Comparison of ENCODE assay signal across 1 cellular context in genomic region chr7:17599733-17600685, GRCh38.
TF ChIP-seq lines count a peak whose summit lies in the region.

No MANE protein-coding gene starts in this region.

TF ChIP-seq in HEK293, 187 proteins besides CTCF, POLR2A, EP300 and RAD21 (continued from another document and continues in another):
- TF ChIP-seq, protein P1, sequence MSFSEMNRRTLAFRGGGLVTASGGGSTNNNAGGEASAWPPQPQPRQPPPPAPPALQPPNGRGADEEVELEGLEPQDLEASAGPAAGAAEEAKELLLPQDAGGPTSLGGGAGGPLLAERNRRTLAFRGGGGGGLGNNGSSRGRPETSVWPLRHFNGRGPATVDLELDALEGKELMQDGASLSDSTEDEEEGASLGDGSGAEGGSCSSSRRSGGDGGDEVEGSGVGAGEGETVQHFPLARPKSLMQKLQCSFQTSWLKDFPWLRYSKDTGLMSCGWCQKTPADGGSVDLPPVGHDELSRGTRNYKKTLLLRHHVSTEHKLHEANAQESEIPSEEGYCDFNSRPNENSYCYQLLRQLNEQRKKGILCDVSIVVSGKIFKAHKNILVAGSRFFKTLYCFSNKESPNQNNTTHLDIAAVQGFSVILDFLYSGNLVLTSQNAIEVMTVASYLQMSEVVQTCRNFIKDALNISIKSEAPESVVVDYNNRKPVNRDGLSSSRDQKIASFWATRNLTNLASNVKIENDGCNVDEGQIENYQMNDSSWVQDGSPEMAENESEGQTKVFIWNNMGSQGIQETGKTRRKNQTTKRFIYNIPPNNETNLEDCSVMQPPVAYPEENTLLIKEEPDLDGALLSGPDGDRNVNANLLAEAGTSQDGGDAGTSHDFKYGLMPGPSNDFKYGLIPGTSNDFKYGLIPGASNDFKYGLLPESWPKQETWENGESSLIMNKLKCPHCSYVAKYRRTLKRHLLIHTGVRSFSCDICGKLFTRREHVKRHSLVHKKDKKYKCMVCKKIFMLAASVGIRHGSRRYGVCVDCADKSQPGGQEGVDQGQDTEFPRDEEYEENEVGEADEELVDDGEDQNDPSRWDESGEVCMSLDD (tag by site-specific recombination; IDR thresholded peaks at IDR 0.05): no peak
- TF ChIP-seq ZBTB44 (tag by site-specific recombination; IDR thresholded peaks at IDR 0.05): no peak
- no peak for TF ChIP-seq ZNF596 (tag by site-specific recombination; IDR thresholded peaks at IDR 0.05)
- no peak for TF ChIP-seq ZNF560 (tag by site-specific recombination; IDR thresholded peaks at IDR 0.05; ENCODE audit: borderline replicate concordance)
- TF ChIP-seq, protein P2, sequence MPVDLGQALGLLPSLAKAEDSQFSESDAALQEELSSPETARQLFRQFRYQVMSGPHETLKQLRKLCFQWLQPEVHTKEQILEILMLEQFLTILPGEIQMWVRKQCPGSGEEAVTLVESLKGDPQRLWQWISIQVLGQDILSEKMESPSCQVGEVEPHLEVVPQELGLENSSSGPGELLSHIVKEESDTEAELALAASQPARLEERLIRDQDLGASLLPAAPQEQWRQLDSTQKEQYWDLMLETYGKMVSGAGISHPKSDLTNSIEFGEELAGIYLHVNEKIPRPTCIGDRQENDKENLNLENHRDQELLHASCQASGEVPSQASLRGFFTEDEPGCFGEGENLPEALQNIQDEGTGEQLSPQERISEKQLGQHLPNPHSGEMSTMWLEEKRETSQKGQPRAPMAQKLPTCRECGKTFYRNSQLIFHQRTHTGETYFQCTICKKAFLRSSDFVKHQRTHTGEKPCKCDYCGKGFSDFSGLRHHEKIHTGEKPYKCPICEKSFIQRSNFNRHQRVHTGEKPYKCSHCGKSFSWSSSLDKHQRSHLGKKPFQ (tag by site-specific recombination; IDR thresholded peaks at IDR 0.05): peak; percentile 77
- peak; percentile 76; the same call in 1 of the 2 replicates for TF ChIP-seq MEIS1 (CRISPR knock-in tag; IDR thresholded peaks at IDR 0.05; ENCODE audit: borderline replicate concordance)
- TF ChIP-seq TRIM28 (IDR thresholded peaks at IDR 0.05; ENCODE audit: borderline replicate concordance, low read length): no peak
- TF ChIP-seq ZSCAN16 (tag by site-specific recombination; IDR thresholded peaks at IDR 0.05): no peak
- TF ChIP-seq ZFP37 (tag by site-specific recombination; IDR thresholded peaks at IDR 0.05): no peak
- TF ChIP-seq ZNF146 (tag by site-specific recombination; IDR thresholded peaks at IDR 0.05): peak; percentile 52; the same call in 1 of the 2 replicates
- no peak for TF ChIP-seq SALL2 (tag by site-specific recombination; IDR thresholded peaks at IDR 0.05; ENCODE audit: borderline replicate concordance)
- TF ChIP-seq ZNF654 (tag by site-specific recombination; IDR thresholded peaks at IDR 0.05; ENCODE audit: low read depth): peak; percentile 2; the same call in 1 of the 2 replicates
- no peak for TF ChIP-seq ZNF121 (tag by site-specific recombination; IDR thresholded peaks at IDR 0.05)
- TF ChIP-seq, protein P3, sequence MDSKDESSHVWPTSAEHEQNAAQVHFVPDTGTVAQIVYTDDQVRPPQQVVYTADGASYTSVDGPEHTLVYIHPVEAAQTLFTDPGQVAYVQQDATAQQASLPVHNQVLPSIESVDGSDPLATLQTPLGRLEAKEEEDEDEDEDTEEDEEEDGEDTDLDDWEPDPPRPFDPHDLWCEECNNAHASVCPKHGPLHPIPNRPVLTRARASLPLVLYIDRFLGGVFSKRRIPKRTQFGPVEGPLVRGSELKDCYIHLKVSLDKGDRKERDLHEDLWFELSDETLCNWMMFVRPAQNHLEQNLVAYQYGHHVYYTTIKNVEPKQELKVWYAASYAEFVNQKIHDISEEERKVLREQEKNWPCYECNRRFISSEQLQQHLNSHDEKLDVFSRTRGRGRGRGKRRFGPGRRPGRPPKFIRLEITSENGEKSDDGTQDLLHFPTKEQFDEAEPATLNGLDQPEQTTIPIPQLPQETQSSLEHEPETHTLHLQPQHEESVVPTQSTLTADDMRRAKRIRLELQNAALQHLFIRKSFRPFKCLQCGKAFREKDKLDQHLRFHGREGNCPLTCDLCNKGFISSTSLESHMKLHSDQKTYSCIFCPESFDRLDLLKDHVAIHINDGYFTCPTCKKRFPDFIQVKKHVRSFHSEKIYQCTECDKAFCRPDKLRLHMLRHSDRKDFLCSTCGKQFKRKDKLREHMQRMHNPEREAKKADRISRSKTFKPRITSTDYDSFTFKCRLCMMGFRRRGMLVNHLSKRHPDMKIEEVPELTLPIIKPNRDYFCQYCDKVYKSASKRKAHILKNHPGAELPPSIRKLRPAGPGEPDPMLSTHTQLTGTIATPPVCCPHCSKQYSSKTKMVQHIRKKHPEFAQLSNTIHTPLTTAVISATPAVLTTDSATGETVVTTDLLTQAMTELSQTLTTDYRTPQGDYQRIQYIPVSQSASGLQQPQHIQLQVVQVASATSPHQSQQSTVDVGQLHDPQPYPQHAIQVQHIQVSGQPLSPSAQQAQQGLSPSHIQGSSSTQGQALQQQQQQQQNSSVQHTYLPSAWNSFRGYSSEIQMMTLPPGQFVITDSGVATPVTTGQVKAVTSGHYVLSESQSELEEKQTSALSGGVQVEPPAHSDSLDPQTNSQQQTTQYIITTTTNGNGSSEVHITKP (tag by site-specific recombination; IDR thresholded peaks at IDR 0.05): peak; percentile 75
- no peak for TF ChIP-seq ZSCAN30 (tag by site-specific recombination; IDR thresholded peaks at IDR 0.05)
- TF ChIP-seq ZNF362 (tag by site-specific recombination; IDR thresholded peaks at IDR 0.05): 0 out of 2 replicates have a peak, but pooled peaks have one; percentile 12
- TF ChIP-seq GLIS1 (tag by site-specific recombination; IDR thresholded peaks at IDR 0.05): peak; percentile 60; the same call in 1 of the 2 replicates
- no peak for TF ChIP-seq ZNF16 (tag by site-specific recombination; IDR thresholded peaks at IDR 0.05; ENCODE audit: low read depth)
- TF ChIP-seq GFI1B (tag by site-specific recombination; IDR thresholded peaks at IDR 0.05): peak; percentile 97
- no peak for TF ChIP-seq ZBTB48 (tag by site-specific recombination; IDR thresholded peaks at IDR 0.05)
- no peak for TF ChIP-seq ZNF571 (tag by site-specific recombination; IDR thresholded peaks at IDR 0.05)
- TF ChIP-seq ZBTB8A (tag by site-specific recombination; IDR thresholded peaks at IDR 0.05): no peak
- no peak for TF ChIP-seq ZNF266 (tag by site-specific recombination; IDR thresholded peaks at IDR 0.05; ENCODE audit: low read depth)
- TF ChIP-seq ZNF658 (tag by site-specific recombination; IDR thresholded peaks at IDR 0.05): no peak
- TF ChIP-seq, protein P4, sequence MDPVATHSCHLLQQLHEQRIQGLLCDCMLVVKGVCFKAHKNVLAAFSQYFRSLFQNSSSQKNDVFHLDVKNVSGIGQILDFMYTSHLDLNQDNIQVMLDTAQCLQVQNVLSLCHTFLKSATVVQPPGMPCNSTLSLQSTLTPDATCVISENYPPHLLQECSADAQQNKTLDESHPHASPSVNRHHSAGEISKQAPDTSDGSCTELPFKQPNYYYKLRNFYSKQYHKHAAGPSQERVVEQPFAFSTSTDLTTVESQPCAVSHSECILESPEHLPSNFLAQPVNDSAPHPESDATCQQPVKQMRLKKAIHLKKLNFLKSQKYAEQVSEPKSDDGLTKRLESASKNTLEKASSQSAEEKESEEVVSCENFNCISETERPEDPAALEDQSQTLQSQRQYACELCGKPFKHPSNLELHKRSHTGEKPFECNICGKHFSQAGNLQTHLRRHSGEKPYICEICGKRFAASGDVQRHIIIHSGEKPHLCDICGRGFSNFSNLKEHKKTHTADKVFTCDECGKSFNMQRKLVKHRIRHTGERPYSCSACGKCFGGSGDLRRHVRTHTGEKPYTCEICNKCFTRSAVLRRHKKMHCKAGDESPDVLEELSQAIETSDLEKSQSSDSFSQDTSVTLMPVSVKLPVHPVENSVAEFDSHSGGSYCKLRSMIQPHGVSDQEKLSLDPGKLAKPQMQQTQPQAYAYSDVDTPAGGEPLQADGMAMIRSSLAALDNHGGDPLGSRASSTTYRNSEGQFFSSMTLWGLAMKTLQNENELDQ (tag by site-specific recombination; IDR thresholded peaks at IDR 0.05; ENCODE audit: low read depth): no peak
- TF ChIP-seq, protein P5, sequence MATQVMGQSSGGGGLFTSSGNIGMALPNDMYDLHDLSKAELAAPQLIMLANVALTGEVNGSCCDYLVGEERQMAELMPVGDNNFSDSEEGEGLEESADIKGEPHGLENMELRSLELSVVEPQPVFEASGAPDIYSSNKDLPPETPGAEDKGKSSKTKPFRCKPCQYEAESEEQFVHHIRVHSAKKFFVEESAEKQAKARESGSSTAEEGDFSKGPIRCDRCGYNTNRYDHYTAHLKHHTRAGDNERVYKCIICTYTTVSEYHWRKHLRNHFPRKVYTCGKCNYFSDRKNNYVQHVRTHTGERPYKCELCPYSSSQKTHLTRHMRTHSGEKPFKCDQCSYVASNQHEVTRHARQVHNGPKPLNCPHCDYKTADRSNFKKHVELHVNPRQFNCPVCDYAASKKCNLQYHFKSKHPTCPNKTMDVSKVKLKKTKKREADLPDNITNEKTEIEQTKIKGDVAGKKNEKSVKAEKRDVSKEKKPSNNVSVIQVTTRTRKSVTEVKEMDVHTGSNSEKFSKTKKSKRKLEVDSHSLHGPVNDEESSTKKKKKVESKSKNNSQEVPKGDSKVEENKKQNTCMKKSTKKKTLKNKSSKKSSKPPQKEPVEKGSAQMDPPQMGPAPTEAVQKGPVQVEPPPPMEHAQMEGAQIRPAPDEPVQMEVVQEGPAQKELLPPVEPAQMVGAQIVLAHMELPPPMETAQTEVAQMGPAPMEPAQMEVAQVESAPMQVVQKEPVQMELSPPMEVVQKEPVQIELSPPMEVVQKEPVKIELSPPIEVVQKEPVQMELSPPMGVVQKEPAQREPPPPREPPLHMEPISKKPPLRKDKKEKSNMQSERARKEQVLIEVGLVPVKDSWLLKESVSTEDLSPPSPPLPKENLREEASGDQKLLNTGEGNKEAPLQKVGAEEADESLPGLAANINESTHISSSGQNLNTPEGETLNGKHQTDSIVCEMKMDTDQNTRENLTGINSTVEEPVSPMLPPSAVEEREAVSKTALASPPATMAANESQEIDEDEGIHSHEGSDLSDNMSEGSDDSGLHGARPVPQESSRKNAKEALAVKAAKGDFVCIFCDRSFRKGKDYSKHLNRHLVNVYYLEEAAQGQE (tag by site-specific recombination; IDR thresholded peaks at IDR 0.05): no peak
- no peak for TF ChIP-seq ZNF830 (tag by site-specific recombination; IDR thresholded peaks at IDR 0.05; ENCODE audit: low read depth)
- TF ChIP-seq ZBTB7A (tag by site-specific recombination; IDR thresholded peaks at IDR 0.05; ENCODE audit: low read depth): no peak
- no peak for TF ChIP-seq ZBTB20 (tag by site-specific recombination; IDR thresholded peaks at IDR 0.05)
- TF ChIP-seq ZNF148 (tag by site-specific recombination; IDR thresholded peaks at IDR 0.05; ENCODE audit: borderline replicate concordance): no peak
- no peak for TF ChIP-seq KLF7 (tag by site-specific recombination; IDR thresholded peaks at IDR 0.05; ENCODE audit: borderline replicate concordance)
- TF ChIP-seq ZNF140 (tag by site-specific recombination; IDR thresholded peaks at IDR 0.05): no peak
- 0 out of 2 replicates have a peak, but pooled peaks have one; percentile 21 for TF ChIP-seq ZNF488 (tag by site-specific recombination; IDR thresholded peaks at IDR 0.05)
- TF ChIP-seq, protein P6, sequence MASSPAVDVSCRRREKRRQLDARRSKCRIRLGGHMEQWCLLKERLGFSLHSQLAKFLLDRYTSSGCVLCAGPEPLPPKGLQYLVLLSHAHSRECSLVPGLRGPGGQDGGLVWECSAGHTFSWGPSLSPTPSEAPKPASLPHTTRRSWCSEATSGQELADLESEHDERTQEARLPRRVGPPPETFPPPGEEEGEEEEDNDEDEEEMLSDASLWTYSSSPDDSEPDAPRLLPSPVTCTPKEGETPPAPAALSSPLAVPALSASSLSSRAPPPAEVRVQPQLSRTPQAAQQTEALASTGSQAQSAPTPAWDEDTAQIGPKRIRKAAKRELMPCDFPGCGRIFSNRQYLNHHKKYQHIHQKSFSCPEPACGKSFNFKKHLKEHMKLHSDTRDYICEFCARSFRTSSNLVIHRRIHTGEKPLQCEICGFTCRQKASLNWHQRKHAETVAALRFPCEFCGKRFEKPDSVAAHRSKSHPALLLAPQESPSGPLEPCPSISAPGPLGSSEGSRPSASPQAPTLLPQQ (tag by site-specific recombination; IDR thresholded peaks at IDR 0.05): no peak; the same call in 1 of the 2 replicates
- peak; percentile 86 for TF ChIP-seq FEZF1 (tag by site-specific recombination; IDR thresholded peaks at IDR 0.05)
